ENCODE assay signal across 32 cellular contexts in the genomic region with DNA sequence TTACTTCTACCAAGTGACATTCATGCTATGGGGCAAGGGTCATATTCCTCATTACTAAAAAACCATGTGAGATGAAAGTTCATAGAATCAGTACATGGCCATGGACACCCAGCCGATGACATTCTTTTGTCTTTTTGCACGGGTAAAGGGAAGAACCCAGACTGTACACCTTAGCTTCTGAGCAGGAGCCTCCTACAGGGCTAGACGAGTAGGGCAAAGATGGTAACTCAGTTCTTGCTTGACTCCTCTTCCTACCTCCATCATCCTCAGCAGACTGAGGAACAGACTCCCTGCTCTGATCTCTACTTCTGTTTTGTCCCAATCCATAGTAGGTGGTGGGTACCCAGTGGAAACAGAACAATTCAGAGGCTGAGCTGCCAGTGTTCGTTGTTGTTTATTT.
"Had no signal": no experiment of that assay in that cellular context is flagged by ENCODE, and none has a peak within 500 bp of the region (broad histone marks: within the 10 kb centered on the region; RNA-seq: fewer than 3 reads in every experiment).

No MANE protein-coding gene starts in this region.

- H3K27me3 ChIP-seq: brain microvascular endothelial cell, esophagus squamous epithelium, gastroesophageal sphincter, heart right ventricle, hepatocyte had no signal

- H3K4me3 ChIP-seq: esophagus squamous epithelium, gastroesophageal sphincter, heart right ventricle, hepatocyte had no signal

- H2AFZ ChIP-seq: hepatocyte had no signal

- ATAC-seq: activated T-cell treated with anti-CD3 and anti-CD28 coated beads, Interleukin-2, amount 50 U/mL, for 4 hours; activated T-helper 17 cell treated with anti-CD3 and anti-CD28 coated beads, Interleukin-2, amount 50 U/mL, for 72 hours; effector memory CD8-positive, alpha-beta T cell; gastroesophageal sphincter; heart right ventricle had no signal

- H3K27ac ChIP-seq: brain microvascular endothelial cell, epithelial cell of prostate, esophagus squamous epithelium, gastroesophageal sphincter, heart right ventricle, hepatocyte had no signal

- H3K4me2 ChIP-seq: hepatocyte had no signal

- FAIRE-seq: astrocyte, bronchial epithelial cell, colon, endometrium, endothelial cell of umbilical vein had no signal

- H3K4me1 ChIP-seq: esophagus squamous epithelium, gastroesophageal sphincter, heart right ventricle had no signal

- H3K36me3 ChIP-seq: brain microvascular endothelial cell, esophagus squamous epithelium, gastroesophageal sphincter, heart right ventricle had no signal

- H3K79me2 ChIP-seq: hepatocyte had no signal

- H3K9me3 ChIP-seq: esophagus squamous epithelium, gastroesophageal sphincter, heart right ventricle had no signal

- DNase-seq: activated CD4-positive, alpha-beta memory T cell treated with anti-CD3 and anti-CD28 coated beads, Interleukin-2, amount 10 ng/mL, durations not matched to agents 7 days and 5 days; activated CD4-positive, alpha-beta T cell treated with anti-CD3 and anti-CD28 coated beads for 1 hour; activated CD4-positive, alpha-beta T cell treated with anti-CD3 and anti-CD28 coated beads for 4 hours; activated CD4-positive, alpha-beta T cell treated with anti-CD3 and anti-CD28 coated beads, Interleukin-2, amount 10 ng/mL, durations not matched to agents 7 days and 5 days; activated CD4-positive, alpha-beta T cell treated with anti-CD3 and anti-CD28 coated beads, Interleukin-2, amount 50 U/mL, for 4 hours; activated CD8-positive, alpha-beta memory T cell treated with anti-CD3 and anti-CD28 coated beads, Interleukin-2, amount 50 U/mL, for 48 hours; activated effector memory CD4-positive, alpha-beta T cell treated with Interleukin-2 at 50 U/mL for 16 hours; activated gamma-delta T cell treated with Interleukin-2 at 50 U/mL for 16 hours; activated naive CD4-positive, alpha-beta T cell treated with anti-CD3 and anti-CD28 coated beads, Interleukin-2, amount 50 U/mL, for 16 hours; activated naive CD4-positive, alpha-beta T cell treated with Interleukin-2 at 50 U/mL for 16 hours; activated T-cell treated with anti-CD3 and anti-CD28 coated beads for 4 hours; activated T-cell treated with anti-CD3 and anti-CD28 coated beads, Interleukin-2, amount 50 U/mL, for 4 hours; amniotic stem cell; anterior cingulate cortex; brain microvascular endothelial cell; cortex of kidney; dermis blood vessel endothelial cell; effector CD4-positive, alpha-beta T cell; effector memory CD8-positive, alpha-beta T cell; esophagus squamous epithelium; foreskin melanocyte; heart right ventricle; T-helper 2 cell had no signal
